Comparison of ENCODE assay signal across 1 cellular context in the genomic region with DNA sequence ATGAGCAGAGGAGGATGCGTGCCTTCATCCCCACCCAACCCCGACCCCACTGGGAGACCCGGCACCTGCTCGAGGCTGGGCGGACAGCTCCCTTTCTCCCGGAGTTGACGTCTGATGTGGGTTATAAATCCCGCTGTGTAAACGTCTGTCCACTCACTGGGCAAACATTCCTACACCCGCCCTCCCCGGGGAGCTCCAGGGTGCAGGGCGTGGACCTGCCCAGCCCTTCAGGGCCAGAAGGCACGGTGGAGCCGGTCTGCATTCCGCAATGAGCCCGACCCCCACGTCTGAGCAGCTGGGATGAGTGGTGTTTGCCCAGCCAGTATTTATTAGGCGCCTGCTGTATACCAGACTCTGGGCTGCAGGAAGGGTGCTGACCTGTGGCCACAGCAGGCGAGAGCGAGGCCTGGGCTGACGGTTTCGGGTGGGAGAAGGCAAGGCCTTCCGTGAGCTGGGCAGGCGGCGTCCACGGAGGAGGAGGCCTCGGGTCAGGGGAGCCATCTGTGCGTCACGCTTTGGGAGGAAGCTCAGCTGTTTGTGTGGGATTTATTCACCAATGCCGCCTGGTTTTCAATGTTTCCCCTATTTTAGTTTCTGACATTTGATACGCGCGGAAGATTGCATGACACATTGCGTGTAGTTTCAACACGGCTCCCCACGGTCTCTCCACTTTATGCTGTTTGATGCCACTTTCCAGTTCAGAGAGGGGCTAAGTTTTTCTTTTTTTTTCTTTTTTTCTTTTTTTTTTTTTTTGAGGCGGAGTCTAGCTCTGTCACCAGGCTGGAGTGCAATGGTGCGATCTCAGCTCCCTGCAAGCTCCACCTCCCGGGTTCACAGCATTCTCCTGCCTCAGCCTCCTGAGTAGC.
TF ChIP-seq lines count a peak whose summit lies in the region.

No MANE protein-coding gene starts in this region.

TF ChIP-seq in IMR-90, 13 proteins besides CTCF, POLR2A, EP300 and RAD21:
- TF ChIP-seq, protein P1, sequence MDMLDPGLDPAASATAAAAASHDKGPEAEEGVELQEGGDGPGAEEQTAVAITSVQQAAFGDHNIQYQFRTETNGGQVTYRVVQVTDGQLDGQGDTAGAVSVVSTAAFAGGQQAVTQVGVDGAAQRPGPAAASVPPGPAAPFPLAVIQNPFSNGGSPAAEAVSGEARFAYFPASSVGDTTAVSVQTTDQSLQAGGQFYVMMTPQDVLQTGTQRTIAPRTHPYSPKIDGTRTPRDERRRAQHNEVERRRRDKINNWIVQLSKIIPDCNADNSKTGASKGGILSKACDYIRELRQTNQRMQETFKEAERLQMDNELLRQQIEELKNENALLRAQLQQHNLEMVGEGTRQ (IDR thresholded peaks at IDR 0.05; ENCODE audit: low read depth, low read length), result 0 out of 2 replicates have a peak, but pooled peaks have one; percentile 11
- no peak; the same call in 1 of the 2 replicates for TF ChIP-seq RFX5 (IDR thresholded peaks at IDR 0.05; ENCODE audit: low read depth, low read length)
- peak; percentile 45; the same call in 1 of the 2 replicates for TF ChIP-seq FOS (IDR thresholded peaks at IDR 0.05; ENCODE audit: low read depth, low read length)
- peak; percentile 74 for TF ChIP-seq CEBPB (IDR thresholded peaks at IDR 0.05; ENCODE audit: low read depth, low read length)
